ENCODE assay signal across 8 cellular contexts in genomic region chr1:44784094-44785026, GRCh38. TPM values are rescaled to one million over a fixed set of nuclear protein-coding genes. Genes with fewer than 3 reads are reported as not detected.
DNase-seq lines count a peak whose midpoint lies in the region; ATAC-seq and TF ChIP-seq lines count a peak whose summit lies in the region.

No MANE protein-coding gene starts in this region.

- no peak for ATAC-seq in HG03571 (IDR thresholded peaks at IDR 0.05; ENCODE audit: unreplicated experiment)

- no peaks in the 10 kb centered on the region for H3K4me1 ChIP-seq in prostate gland (replicated peaks)

- intact Hi-C loops in activated CD4-positive, alpha-beta memory T cell treated with anti-CD3 and anti-CD28 coated beads for 36 hours (cut with micrococcal nuclease), result loop anchor here (1.0 to 5.0 kb wide), 4 partner anchors 9 to 708 kb away; partner anchors contain the start of genes RNU5D-1, RPS8 and TESK2
- intact Hi-C loops in prostate gland (cut with DNase I), result loop anchor here (5.0 kb wide), 1 partner anchor 52 kb away; the partner anchor contains the start of gene RNU5D-1

- TF ChIP-seq POLR2A in prostate gland (IDR thresholded peaks at IDR 0.05), result no peak

- peak in 2 of 3 experiments; percentile 64 to 72 for DNase-seq in NCI-H1417 (lab: John Stamatoyannopoulos, UW)
- no peak for DNase-seq in NCI-H1417 treated with DMSO at 0.1 percent for 48 hours (lab: John Stamatoyannopoulos, UW)
- peak; percentile 46 for DNase-seq in activated CD4-positive, alpha-beta memory T cell treated with anti-CD3 and anti-CD28 coated beads for 36 hours
- peak in 1 of 2 donors; percentile 47 for DNase-seq in foreskin fibroblast
- DNase-seq in prostate gland (ENCODE audit: low spot score), result no peak
- DNase-seq in NOMO-1 treated with DMSO at 0.1 percent for 48 hours (lab: John Stamatoyannopoulos, UW; ENCODE audit: unreplicated experiment), result no peak
- DNase-seq in NCI-H2107 (lab: John Stamatoyannopoulos, UW), result no peak

- H3K27me3 Mint-ChIP-seq in activated CD4-positive, alpha-beta memory T cell treated with anti-CD3 and anti-CD28 coated beads for 36 hours, result no peaks in the 10 kb centered on the region

- CTCF ChIA-PET in activated CD4-positive, alpha-beta memory T cell treated with anti-CD3 and anti-CD28 coated beads for 36 hours (lab: Charles Lee), result interaction anchor here (0.6 to 5.3 kb wide), 8 partner anchors 9 to 63 kb away, joined by 3 to 32 read pairs (median 7); partner anchors contain the start of genes BTBD19, PLK3 and RPS8

- H3K36me3 Mint-ChIP-seq in activated CD4-positive, alpha-beta memory T cell treated with anti-CD3 and anti-CD28 coated beads for 36 hours, result peaks cover 28% of the 10 kb centered on the region

- POLR2A ChIA-PET in activated CD4-positive, alpha-beta memory T cell treated with anti-CD3 and anti-CD28 coated beads for 36 hours (lab: Charles Lee), result interaction anchor here (0.7 to 8.4 kb wide), 13 partner anchors 8 to 226 kb away, joined by 3 to 70 read pairs (median 4); partner anchors contain the start of genes BTBD19, HECTD3, PLK3 and RNU5D-1

- no peaks in the 10 kb centered on the region for H3K36me3 ChIP-seq in prostate gland

- no peak for TF ChIP-seq CTCF in foreskin fibroblast (IDR thresholded peaks at IDR 0.05; ENCODE audit: low read depth, low read length)
- TF ChIP-seq CTCF in prostate gland (IDR thresholded peaks at IDR 0.05), result no peak

- peak overlapping the region; percentile 64 for H3K4me3 Mint-ChIP-seq in activated CD4-positive, alpha-beta memory T cell treated with anti-CD3 and anti-CD28 coated beads for 36 hours

- peak overlapping the region; percentile 31 to 42 for H3K4me3 ChIP-seq in foreskin fibroblast (ENCODE audit: low read depth in 1 of 2, low read length in 2 of 2)
- peak overlapping the region; percentile 20 to 31 for H3K4me3 ChIP-seq in prostate gland

- H3K27ac Mint-ChIP-seq in activated CD4-positive, alpha-beta memory T cell treated with anti-CD3 and anti-CD28 coated beads for 36 hours, result peak overlapping the region; percentile 49

- 10% methylated on average over 60 of the region's 71 CpGs for WGBS in prostate gland

- peak overlapping the region in 1 of 2 donors; percentile 21 for H3K27ac ChIP-seq in prostate gland

- H3K9me3 ChIP-seq in prostate gland, result no peaks in the 10 kb centered on the region

- H3K4me1 Mint-ChIP-seq in activated CD4-positive, alpha-beta memory T cell treated with anti-CD3 and anti-CD28 coated beads for 36 hours (ENCODE audit: low read depth), result peaks cover 40% of the 10 kb centered on the region

- H3K9me3 Mint-ChIP-seq in activated CD4-positive, alpha-beta memory T cell treated with anti-CD3 and anti-CD28 coated beads for 36 hours, result no peaks in the 10 kb centered on the region

- no peaks in the 10 kb centered on the region for H3K27me3 ChIP-seq in prostate gland (replicated peaks; ENCODE audit: insufficient read depth)

RNA-seq across cellular contexts. Expression of gene BEST4, which starts 3.6 kb away (rescaled TPM):
- total RNA-seq in activated CD4-positive, alpha-beta memory T cell treated with anti-CD3 and anti-CD28 coated beads for 36 hours, result 1 to 10 TPM; 1.1 to 1.3 TPM
- not detected for total RNA-seq in prostate gland

RNA-seq across cellular contexts. Expression of gene RPS8, which starts 9.0 kb away (rescaled TPM):
- 1,000 to 10,000 TPM; 2,983 to 3,047 TPM for total RNA-seq in activated CD4-positive, alpha-beta memory T cell treated with anti-CD3 and anti-CD28 coated beads for 36 hours
- 1,000 to 10,000 TPM; 1,669 to 3,439 TPM for total RNA-seq in prostate gland

RNA-seq across cellular contexts. Expression of gene PLK3, which starts 15.8 kb away (rescaled TPM):
- 10 to 100 TPM; 80.2 to 87.9 TPM for total RNA-seq in activated CD4-positive, alpha-beta memory T cell treated with anti-CD3 and anti-CD28 coated beads for 36 hours
- 10 to 100 TPM in 1 of 2 donors, 1 to 10 TPM in 1; 5.2 to 15.5 TPM for total RNA-seq in prostate gland

RNA-seq across cellular contexts. Expression of gene DYNLT4, which starts 22.8 kb away (rescaled TPM):
- under 1 TPM; 0.40 to 0.41 TPM for total RNA-seq in activated CD4-positive, alpha-beta memory T cell treated with anti-CD3 and anti-CD28 coated beads for 36 hours
- total RNA-seq in prostate gland, result 1 to 10 TPM in 1 of 2 donors, not detected in 1; 4.0 TPM

RNA-seq across cellular contexts. Expression of gene BTBD19, which starts 24.0 kb away (rescaled TPM):
- 10 to 100 TPM; 35.2 to 38.6 TPM for total RNA-seq in activated CD4-positive, alpha-beta memory T cell treated with anti-CD3 and anti-CD28 coated beads for 36 hours
- 10 to 100 TPM in 1 of 2 donors, under 1 TPM in 1; 0.50 to 10.5 TPM for total RNA-seq in prostate gland

Comparison
In these comparisons a context has a peak if more than half of its experiments do, and no peak if none do; other contexts are left out.
1. DNase-seq: peak in NCI-H1417 (2 of 3) and activated CD4-positive, alpha-beta memory T cell treated with anti-CD3 and anti-CD28 coated beads for 36 hours (single experiment); none in NCI-H1417 treated with DMSO at 0.1 percent for 48 hours (single experiment), prostate gland (single experiment), NOMO-1 treated with DMSO at 0.1 percent for 48 hours (single experiment) and NCI-H2107 (single experiment).
2. RNA of gene PLK3, which starts 15.8 kb away (total RNA-seq): 80.2 to 87.9 TPM in activated CD4-positive, alpha-beta memory T cell treated with anti-CD3 and anti-CD28 coated beads for 36 hours; 5.2 to 15.5 TPM in prostate gland; every median in the first group is over 4 times any median in the second.